ENCODE assay signal across 17 cellular contexts in genomic region chr17:3573246-3574100, GRCh38.
"Had no signal": no experiment of that assay in that cellular context is flagged by ENCODE, and none has a peak within 500 bp of the region (broad histone marks: within the 10 kb centered on the region; RNA-seq: fewer than 3 reads in every experiment).

No MANE protein-coding gene starts in this region.

- ATAC-seq: left colon; right cardiac atrium; stimulated activated naive CD8-positive, alpha-beta T cell treated with anti-CD3 and anti-CD28 coated beads, Interleukin-15, Interleukin-2, amounts not matched to agents 100 U/mL and 50 U/mL, for 24 hours had no signal

- H3K27ac ChIP-seq: colonic mucosa, esophagus squamous epithelium, neutrophil, ovary, suprapubic skin, thyroid gland had no signal

- H3K4me1 ChIP-seq: colonic mucosa, esophagus squamous epithelium, suprapubic skin, thyroid gland had no signal

- H3K27me3 ChIP-seq: colonic mucosa, esophagus squamous epithelium, neutrophil, ovary, suprapubic skin, thyroid gland had no signal

- H3K4me3 ChIP-seq: colonic mucosa, esophagus squamous epithelium, ovary, suprapubic skin, thyroid gland had no signal

- FAIRE-seq: small intestine, urothelium cell line had no signal

- H3K9me3 ChIP-seq: colonic mucosa, esophagus squamous epithelium, neutrophil, ovary, suprapubic skin, thyroid gland had no signal

- DNase-seq: colonic mucosa; dermis blood vessel endothelial cell; esophagus squamous epithelium; foreskin fibroblast; hippocampal formation; left colon; mesendoderm; naive B cell; ovary; small intestine; stimulated activated CD4-positive, alpha-beta T cell treated with anti-CD3 and anti-CD28 coated beads, Interleukin-2, amount 100 ng/mL, for 48 hours; stimulated activated naive CD8-positive, alpha-beta T cell treated with anti-CD3 and anti-CD28 coated beads, Interleukin-15, Interleukin-2, amounts not matched to agents 100 U/mL and 50 U/mL, for 24 hours; thyroid gland had no signal

- H3K36me3 ChIP-seq: colonic mucosa, ovary, thyroid gland had no signal
